Comparison of ENCODE assay signal across 1 cellular context in genomic region chr7:106057962-106058901, GRCh38.
TF ChIP-seq lines count a peak whose summit lies in the region.

No MANE protein-coding gene starts in this region.

TF ChIP-seq in HepG2, 621 proteins besides CTCF, POLR2A, EP300 and RAD21 (continued from another document):
- peak; percentile 35; the same call in 1 of the 2 replicates for TF ChIP-seq ZNF687 (CRISPR knock-in tag; IDR thresholded peaks at IDR 0.05)
- TF ChIP-seq ZNF496 (CRISPR knock-in tag; IDR thresholded peaks at IDR 0.05; ENCODE audit: insufficient replicate concordance): no peak
- TF ChIP-seq KLF15 (CRISPR knock-in tag; IDR thresholded peaks at IDR 0.05; ENCODE audit: borderline replicate concordance): no peak
- no peak for TF ChIP-seq ZBTB37 (CRISPR knock-in tag; IDR thresholded peaks at IDR 0.05)
- TF ChIP-seq YY1 (IDR thresholded peaks at IDR 0.05; ENCODE audit: insufficient read depth, insufficient replicate concordance, low read depth, low read length): peak; percentile 20
- no peak for TF ChIP-seq RBM39 (IDR thresholded peaks at IDR 0.05; ENCODE audit: low read depth, low read length, poor library complexity, severe bottlenecking)
- peak; percentile 44; the same call in 1 of the 2 replicates for TF ChIP-seq SOX5 (CRISPR knock-in tag; IDR thresholded peaks at IDR 0.05; ENCODE audit: borderline replicate concordance)
- TF ChIP-seq SAP130 (CRISPR knock-in tag; IDR thresholded peaks at IDR 0.05; ENCODE audit: low read depth): peak; percentile 36; the same call in 1 of the 2 replicates
- peak; percentile 48; the same call in 1 of the 2 replicates for TF ChIP-seq THAP9 (CRISPR knock-in tag; IDR thresholded peaks at IDR 0.05; ENCODE audit: borderline replicate concordance)
- TF ChIP-seq UBTF (CRISPR knock-in tag; IDR thresholded peaks at IDR 0.05): 0 out of 2 replicates have a peak, but pooled peaks have one; percentile 33
- TF ChIP-seq ARHGAP35 (CRISPR knock-in tag; IDR thresholded peaks at IDR 0.05; ENCODE audit: borderline replicate concordance): no peak
- TF ChIP-seq KDM5B (CRISPR knock-in tag; IDR thresholded peaks at IDR 0.05; ENCODE audit: borderline replicate concordance): no peak
- TF ChIP-seq ZNF644 (CRISPR knock-in tag; IDR thresholded peaks at IDR 0.05; ENCODE audit: low read depth): peak; percentile 47; the same call in 1 of the 2 replicates
- TF ChIP-seq RXRA (CRISPR knock-in tag; IDR thresholded peaks at IDR 0.05): peak; percentile 49; the same call in 1 of the 2 replicates
- TF ChIP-seq ZFP90 (CRISPR knock-in tag; IDR thresholded peaks at IDR 0.05; ENCODE audit: borderline replicate concordance): no peak
- no peak for TF ChIP-seq NFIC (IDR thresholded peaks at IDR 0.05; ENCODE audit: low read length)
- no peak for TF ChIP-seq FOXA1 (IDR thresholded peaks at IDR 0.05)
- 0 out of 2 replicates have a peak, but pooled peaks have one; percentile 7 for TF ChIP-seq FOXA1 (CRISPR knock-in tag; IDR thresholded peaks at IDR 0.05)
- no peak for TF ChIP-seq SOX13 (IDR thresholded peaks at IDR 0.05)
- TF ChIP-seq SOX13 (CRISPR knock-in tag; conservative IDR thresholded peaks at IDR 0.05 in 1 of 2, IDR thresholded peaks at IDR 0.05 in 1 of 2): peak in 1 of 2 experiments; percentile 61; a peak in 1 of 4 replicates
- no peak for TF ChIP-seq ATF4 (CRISPR knock-in tag; IDR thresholded peaks at IDR 0.05)
- no peak for TF ChIP-seq ZMYM3 (CRISPR knock-in tag; IDR thresholded peaks at IDR 0.05)
- no peak for TF ChIP-seq SCMH1 (CRISPR knock-in tag; IDR thresholded peaks at IDR 0.05; ENCODE audit: borderline replicate concordance)
TF ChIP-seq in HepG2: peak in this region for 10.
